18 cellular contexts compared by ENCODE assay signal in genomic region chr6:44432227-44432626, GRCh38. TPM values are rescaled to one million over a fixed set of nuclear protein-coding genes. Genes with fewer than 3 reads are reported as not detected.
DNase-seq lines count a peak whose midpoint lies in the region; ATAC-seq and TF ChIP-seq lines count a peak whose summit lies in the region.
"Had no signal": no experiment of that assay in that cellular context is flagged by ENCODE, and none has a peak within 500 bp of the region (broad histone marks: within the 10 kb centered on the region; RNA-seq: fewer than 3 reads in every experiment).

No MANE protein-coding gene starts in this region.

- ATAC-seq in HG03342 (IDR thresholded peaks at IDR 0.05; ENCODE audit: unreplicated experiment): no peak

- no peak overlapping the region for H3K9ac ChIP-seq in colonic mucosa (ENCODE audit: low read depth in 2 of 2, low read length in 2 of 2)

- H3K27ac ChIP-seq in breast epithelium (no peak overlapping the region), colonic mucosa (peak overlapping the region; percentile 32), tibial nerve (peak overlapping the region in 3 of 4 donors; percentile 14 to 40 (median 20))

- TF ChIP-seq EP300 in tibial nerve (IDR thresholded peaks at IDR 0.05): no peak

- H3K9me3 Mint-ChIP-seq in MCF 10A (ENCODE audit: unreplicated experiment) (no peaks in the 10 kb centered on the region), nephron (no peaks in the 10 kb centered on the region)
- H3K9me3 Mint-ChIP-seq: H9 had no signal

- 58 to 70% methylated on average over 2 of the region's 2 CpGs for WGBS in tibial nerve, 2 donors

- no peaks in the 10 kb centered on the region for H3K36me3 ChIP-seq in breast epithelium
- H3K36me3 ChIP-seq in colonic mucosa: no peaks in the 10 kb centered on the region
- peaks cover 0 to 22% (median 0%) of the 10 kb centered on the region in 3 donors for H3K36me3 ChIP-seq in tibial nerve

- H3K4me3 ChIP-seq in breast epithelium (no peak overlapping the region), colonic mucosa (no peak overlapping the region), tibial nerve (no peak overlapping the region)
- H3K4me3 ChIP-seq: BLaER1 treated with 17β-estradiol and CSF1 and Interleukin-3, amounts not matched to agents 10 nM and 100 nM had no signal

- H3K36me3 Mint-ChIP-seq in MCF 10A (ENCODE audit: insufficient read depth, unreplicated experiment): peaks cover 49% of the 10 kb centered on the region
- peaks cover 39% of the 10 kb centered on the region for H3K36me3 Mint-ChIP-seq in nephron (ENCODE audit: low read depth)

- no peaks in the 10 kb centered on the region for H3K27me3 Mint-ChIP-seq in MCF 10A (ENCODE audit: insufficient read depth, unreplicated experiment)
- H3K27me3 Mint-ChIP-seq in nephron (ENCODE audit: low read depth): no peaks in the 10 kb centered on the region

- H3K27ac Mint-ChIP-seq in MCF 10A (ENCODE audit: low read depth, unreplicated experiment) (peak overlapping the region; percentile 19), nephron (peak overlapping the region; percentile 25 to 61 (median 42))
- H3K27ac Mint-ChIP-seq: H9 had no signal

- H3K4me3 Mint-ChIP-seq in MCF 10A (ENCODE audit: unreplicated experiment) (no peak overlapping the region), nephron (peak overlapping the region in 1 of 3 experiments; percentile 3)
- H3K4me3 Mint-ChIP-seq: H9 had no signal

- TF ChIP-seq POLR2A in breast epithelium (IDR thresholded peaks at IDR 0.05): no peak
- TF ChIP-seq POLR2A in tibial nerve (IDR thresholded peaks at IDR 0.05): no peak

- no peak for TF ChIP-seq CTCF in MCF 10A (IDR thresholded peaks at IDR 0.05; ENCODE audit: unreplicated experiment)
- TF ChIP-seq CTCF in breast epithelium (IDR thresholded peaks at IDR 0.05): no peak
- TF ChIP-seq CTCF in colonic mucosa (IDR thresholded peaks at IDR 0.05): no peak
- no peak for TF ChIP-seq CTCF in nephron (IDR thresholded peaks at IDR 0.05; ENCODE audit: unreplicated experiment in 3 of 3)
- TF ChIP-seq CTCF in tibial nerve (IDR thresholded peaks at IDR 0.05): no peak

- BruUV-seq in MCF 10A (replicated peaks; lab: Mats Ljungman, UMichigan): no TSS peak

- intact Hi-C loops in MCF 10A (cut with micrococcal nuclease): no loop called here
- intact Hi-C loops in breast epithelium (cut with DNase I; ENCODE audit: low total_unique reads): no loop called here
- intact Hi-C loops in colonic mucosa (cut with DNase I): no loop called here
- intact Hi-C loops in posterior vena cava (cut with DNase I): no loop called here

- DNase-seq in MCF 10A (ENCODE audit: unreplicated experiment) (no peak), breast epithelium (ENCODE audit: low spot score in 2 of 2) (no peak), colonic mucosa (peak; percentile 55), tibial nerve (ENCODE audit: low spot score in 2 of 2) (no peak), CD1c-positive myeloid dendritic cell (ENCODE audit: extremely low spot score) (no peak), posterior vena cava (ENCODE audit: low spot score) (no peak)
- DNase-seq: 8988T, COR-L47, DMS153, H9, MM.1S, NCI-H1105, NCI-H1694 treated with DMSO at 0.1 percent for 48 hours, NCI-H345, NCI-H774 had no signal

- POLR2A ChIA-PET in MCF 10A (lab: Yijun Ruan, JAX): interaction anchor here (0.6 kb wide), 1 partner anchor 164 kb away, joined by 3 read pairs; no protein-coding TSS in a partner anchor

- CTCF ChIA-PET in MCF 10A (lab: Yijun Ruan, JAX): interaction anchor here (0.6 to 4.0 kb wide), 12 partner anchors 12 to 1994 kb away, joined by 3 to 41 read pairs (median 6); partner anchors contain the start of gene CDC5L

- H3K4me1 Mint-ChIP-seq in MCF 10A (ENCODE audit: insufficient read depth, unreplicated experiment) (no peaks in the 10 kb centered on the region), nephron (peaks cover 34% of the 10 kb centered on the region)
- H3K4me1 Mint-ChIP-seq: H9 had no signal

- no peaks in the 10 kb centered on the region for H3K27me3 ChIP-seq in breast epithelium
- no peaks in the 10 kb centered on the region for H3K27me3 ChIP-seq in colonic mucosa
- H3K27me3 ChIP-seq in tibial nerve: no peaks in the 10 kb centered on the region
- H3K27me3 ChIP-seq: BLaER1 treated with 17β-estradiol and CSF1 and Interleukin-3, amounts not matched to agents 10 nM and 100 nM had no signal

- H3K9me3 ChIP-seq in breast epithelium (no peaks in the 10 kb centered on the region), colonic mucosa (no peaks in the 10 kb centered on the region), tibial nerve (no peaks in the 10 kb centered on the region)
- H3K9me3 ChIP-seq: BLaER1 treated with 17β-estradiol and CSF1 and Interleukin-3, amounts not matched to agents 10 nM and 100 nM had no signal

- H3K4me1 ChIP-seq in breast epithelium (no peaks in the 10 kb centered on the region), colonic mucosa (peaks cover 3% of the 10 kb centered on the region), tibial nerve (peaks cover 0 to 38% (median 3%) of the 10 kb centered on the region in 4 donors)

RNA-seq across cellular contexts. Expression of gene CDC5L, which starts 44.7 kb away (rescaled TPM):
- total RNA-seq in MCF 10A (2022) (23.1 and 26.4 TPM in 2 replicates), breast epithelium (10 to 100 TPM; 21.1 to 29.1 (median 22.0) TPM), colonic mucosa (10 to 100 TPM; 20.6 to 20.8 TPM), tibial nerve (10 to 100 TPM; 16.7 to 20.1 (median 17.3) TPM), posterior vena cava (10 to 100 TPM; 19.1 to 25.1 TPM)

Comparison
In these comparisons a context has a peak if more than half of its experiments do, and no peak if none do; other contexts are left out.
1. H3K27ac ChIP-seq: peak in colonic mucosa (single experiment) and tibial nerve (3 of 4); none in breast epithelium (0 of 2).